26 cellular contexts compared by ENCODE assay signal in the genomic region with DNA sequence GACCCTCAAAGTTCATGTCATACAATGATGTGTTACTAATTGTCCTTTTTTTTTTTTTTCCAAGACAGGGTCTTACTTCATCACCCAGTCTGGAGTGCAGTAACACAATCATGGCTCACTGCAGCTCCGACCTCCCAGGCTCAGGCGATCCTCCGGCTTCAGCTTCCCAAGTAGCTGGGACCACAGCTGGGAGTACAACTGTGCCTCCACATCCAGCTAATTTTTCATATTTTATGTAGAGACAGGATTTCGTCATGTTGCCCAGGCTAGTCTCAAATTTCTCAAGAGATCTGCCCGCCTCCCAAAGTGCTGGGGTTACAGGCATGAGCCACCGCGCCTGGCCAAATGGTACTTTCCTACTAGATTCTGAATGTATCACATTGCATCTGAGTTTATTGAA. TPM values are rescaled to one million over a fixed set of nuclear protein-coding genes. Genes with fewer than 3 reads are reported as not detected.
"Had no signal": no experiment of that assay in that cellular context is flagged by ENCODE, and none has a peak within 500 bp of the region (broad histone marks: within the 10 kb centered on the region; RNA-seq: fewer than 3 reads in every experiment).

No MANE protein-coding gene starts in this region.

- H3K9me3 ChIP-seq: heart right ventricle, lower lobe of right lung, ovary, right atrium auricular region, right lobe of liver, stomach, suprapubic skin, thoracic aorta, tibial artery, uterus had no signal

- H3K27ac ChIP-seq: heart right ventricle, hepatocyte, lower lobe of right lung, ovary, right atrium auricular region, right lobe of liver, skin epidermis, stomach, suprapubic skin, thoracic aorta, tibial artery, uterus had no signal

- H3K4me3 ChIP-seq: heart right ventricle, hepatocyte, lower lobe of right lung, ovary, right atrium auricular region, right lobe of liver, skin epidermis, stomach, suprapubic skin, thoracic aorta, tibial artery, uterus had no signal

- H3K4me1 ChIP-seq: heart right ventricle, lower lobe of right lung, right atrium auricular region, right lobe of liver, stomach, suprapubic skin, tibial artery, uterus had no signal

- ATAC-seq: heart right ventricle; left cardiac atrium; left lobe of liver; naive thymus-derived CD4-positive, alpha-beta T cell; natural killer cell treated with Interleukin-12 subunit alpha and Interleukin-12 subunit beta and Interleukin-15 and Interleukin-18, amount 100 ng/mL, for 72 hours; right lobe of liver; stimulated activated naive B cell treated with anti-CD40 and anti-IgM and Interleukin-4, amounts not matched to agents 10 μg/mL and 1 μg/mL and 100 μg/mL, for 72 hours; stimulated activated naive CD8-positive, alpha-beta T cell treated with anti-CD3 and anti-CD28 coated beads, Interleukin-15, Interleukin-2, amounts not matched to agents 100 U/mL and 50 U/mL, for 24 hours had no signal

- H3K27me3 ChIP-seq: hepatocyte, ovary, right atrium auricular region, right lobe of liver, stomach, suprapubic skin, tibial artery, uterus had no signal

- H3K36me3 ChIP-seq: heart right ventricle, lower lobe of right lung, ovary, right atrium auricular region, right lobe of liver, suprapubic skin, thoracic aorta, tibial artery, uterus had no signal

- DNase-seq: heart right ventricle; kidney glomerular epithelial cell; left cardiac atrium; lower lobe of right lung; mesendoderm; naive thymus-derived CD4-positive, alpha-beta T cell; ovary; right lobe of liver; stimulated activated CD4-positive, alpha-beta T cell treated with anti-CD3 and anti-CD28 coated beads, Interleukin-12 subunit alpha, Interleukin-12 subunit beta, amount 100 ng/mL, for 4 hours; stimulated activated CD4-positive, alpha-beta T cell treated with anti-CD3 and anti-CD28 coated beads, Interleukin-15, amount 100 ng/mL, for 24 hours; stimulated activated CD4-positive, alpha-beta T cell treated with anti-CD3 and anti-CD28 coated beads, Interleukin-2, amount 100 ng/mL, for 24 hours; stimulated activated CD4-positive, alpha-beta T cell treated with anti-CD3 and anti-CD28 coated beads, Interleukin-4, amount 100 ng/mL, for 1 hour; stimulated activated naive B cell treated with anti-CD40 and anti-IgM and Interleukin-4, amounts not matched to agents 10 μg/mL and 1 μg/mL and 100 μg/mL, for 72 hours; stimulated activated naive CD8-positive, alpha-beta T cell treated with anti-CD3 and anti-CD28 coated beads, Interleukin-15, Interleukin-2, amounts not matched to agents 100 U/mL and 50 U/mL, for 24 hours; stomach; tibial artery; trophoblast cell; uterus had no signal

RNA-seq across cellular contexts. Expression of a gene that starts 49.4 kb away (rescaled TPM):
- polyA plus RNA-seq: keratinocyte; naive thymus-derived CD4-positive, alpha-beta T cell had no signal
